Comparison of ENCODE assay signal across 1 cellular context in the genomic region with DNA sequence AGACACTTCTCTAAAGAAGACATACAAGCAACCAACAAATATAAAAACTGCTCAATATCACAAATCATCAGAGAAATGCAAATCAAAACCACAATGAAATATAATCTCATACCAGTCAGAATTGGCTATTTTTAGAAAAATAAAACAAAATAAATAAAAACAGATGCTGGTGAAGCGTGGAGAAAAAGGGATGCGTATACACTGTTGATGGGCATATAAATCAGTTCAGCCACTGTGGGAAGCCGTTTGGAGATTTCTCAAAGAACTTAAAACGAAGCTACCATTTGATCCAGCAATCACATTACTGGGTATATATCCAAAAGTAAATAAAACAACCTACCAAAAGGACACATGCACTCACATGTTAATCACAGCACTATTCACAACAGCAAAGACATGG.
TF ChIP-seq lines count a peak whose summit lies in the region.

No MANE protein-coding gene starts in this region.

TF ChIP-seq in SK-N-SH, 30 proteins besides CTCF, POLR2A, EP300 and RAD21 (continued from another document):
- TF ChIP-seq, protein P1, sequence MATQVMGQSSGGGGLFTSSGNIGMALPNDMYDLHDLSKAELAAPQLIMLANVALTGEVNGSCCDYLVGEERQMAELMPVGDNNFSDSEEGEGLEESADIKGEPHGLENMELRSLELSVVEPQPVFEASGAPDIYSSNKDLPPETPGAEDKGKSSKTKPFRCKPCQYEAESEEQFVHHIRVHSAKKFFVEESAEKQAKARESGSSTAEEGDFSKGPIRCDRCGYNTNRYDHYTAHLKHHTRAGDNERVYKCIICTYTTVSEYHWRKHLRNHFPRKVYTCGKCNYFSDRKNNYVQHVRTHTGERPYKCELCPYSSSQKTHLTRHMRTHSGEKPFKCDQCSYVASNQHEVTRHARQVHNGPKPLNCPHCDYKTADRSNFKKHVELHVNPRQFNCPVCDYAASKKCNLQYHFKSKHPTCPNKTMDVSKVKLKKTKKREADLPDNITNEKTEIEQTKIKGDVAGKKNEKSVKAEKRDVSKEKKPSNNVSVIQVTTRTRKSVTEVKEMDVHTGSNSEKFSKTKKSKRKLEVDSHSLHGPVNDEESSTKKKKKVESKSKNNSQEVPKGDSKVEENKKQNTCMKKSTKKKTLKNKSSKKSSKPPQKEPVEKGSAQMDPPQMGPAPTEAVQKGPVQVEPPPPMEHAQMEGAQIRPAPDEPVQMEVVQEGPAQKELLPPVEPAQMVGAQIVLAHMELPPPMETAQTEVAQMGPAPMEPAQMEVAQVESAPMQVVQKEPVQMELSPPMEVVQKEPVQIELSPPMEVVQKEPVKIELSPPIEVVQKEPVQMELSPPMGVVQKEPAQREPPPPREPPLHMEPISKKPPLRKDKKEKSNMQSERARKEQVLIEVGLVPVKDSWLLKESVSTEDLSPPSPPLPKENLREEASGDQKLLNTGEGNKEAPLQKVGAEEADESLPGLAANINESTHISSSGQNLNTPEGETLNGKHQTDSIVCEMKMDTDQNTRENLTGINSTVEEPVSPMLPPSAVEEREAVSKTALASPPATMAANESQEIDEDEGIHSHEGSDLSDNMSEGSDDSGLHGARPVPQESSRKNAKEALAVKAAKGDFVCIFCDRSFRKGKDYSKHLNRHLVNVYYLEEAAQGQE (IDR thresholded peaks at IDR 0.05; ENCODE audit: low read depth, low read length), result no peak
- no peak for TF ChIP-seq RCOR1 (IDR thresholded peaks at IDR 0.05; ENCODE audit: low read length)
- no peak for TF ChIP-seq FOXM1 (IDR thresholded peaks at IDR 0.05; ENCODE audit: low read depth)
- no peak for TF ChIP-seq TCF12 (IDR thresholded peaks at IDR 0.05)
- no peak for TF ChIP-seq FOXJ3 (CRISPR knock-in tag; IDR thresholded peaks at IDR 0.05)
- TF ChIP-seq NFIC (IDR thresholded peaks at IDR 0.05; ENCODE audit: borderline replicate concordance), result no peak
- no peak for TF ChIP-seq TEAD4 (IDR thresholded peaks at IDR 0.05; ENCODE audit: borderline replicate concordance, insufficient read depth)
- no peak for TF ChIP-seq FOSL2 (IDR thresholded peaks at IDR 0.05; ENCODE audit: borderline replicate concordance, low read depth)
- TF ChIP-seq, protein P2, sequence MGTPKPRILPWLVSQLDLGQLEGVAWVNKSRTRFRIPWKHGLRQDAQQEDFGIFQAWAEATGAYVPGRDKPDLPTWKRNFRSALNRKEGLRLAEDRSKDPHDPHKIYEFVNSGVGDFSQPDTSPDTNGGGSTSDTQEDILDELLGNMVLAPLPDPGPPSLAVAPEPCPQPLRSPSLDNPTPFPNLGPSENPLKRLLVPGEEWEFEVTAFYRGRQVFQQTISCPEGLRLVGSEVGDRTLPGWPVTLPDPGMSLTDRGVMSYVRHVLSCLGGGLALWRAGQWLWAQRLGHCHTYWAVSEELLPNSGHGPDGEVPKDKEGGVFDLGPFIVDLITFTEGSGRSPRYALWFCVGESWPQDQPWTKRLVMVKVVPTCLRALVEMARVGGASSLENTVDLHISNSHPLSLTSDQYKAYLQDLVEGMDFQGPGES (IDR thresholded peaks at IDR 0.05; ENCODE audit: low read depth, low read length), result no peak
- no peak for TF ChIP-seq CHD2 (IDR thresholded peaks at IDR 0.05; ENCODE audit: low read length, partially characterized antibody)
- TF ChIP-seq YY1 (IDR thresholded peaks at IDR 0.05; ENCODE audit: low read depth), result no peak
- TF ChIP-seq, protein P3, sequence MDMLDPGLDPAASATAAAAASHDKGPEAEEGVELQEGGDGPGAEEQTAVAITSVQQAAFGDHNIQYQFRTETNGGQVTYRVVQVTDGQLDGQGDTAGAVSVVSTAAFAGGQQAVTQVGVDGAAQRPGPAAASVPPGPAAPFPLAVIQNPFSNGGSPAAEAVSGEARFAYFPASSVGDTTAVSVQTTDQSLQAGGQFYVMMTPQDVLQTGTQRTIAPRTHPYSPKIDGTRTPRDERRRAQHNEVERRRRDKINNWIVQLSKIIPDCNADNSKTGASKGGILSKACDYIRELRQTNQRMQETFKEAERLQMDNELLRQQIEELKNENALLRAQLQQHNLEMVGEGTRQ (IDR thresholded peaks at IDR 0.05; ENCODE audit: borderline replicate concordance, low read depth, low read length), result no peak
- no peak for TF ChIP-seq RFX5 (IDR thresholded peaks at IDR 0.05; ENCODE audit: low read length)
- no peak for TF ChIP-seq SIN3A (IDR thresholded peaks at IDR 0.05; ENCODE audit: borderline replicate concordance, low read depth, low read length)
- no peak for TF ChIP-seq MEF2A (IDR thresholded peaks at IDR 0.05; ENCODE audit: borderline replicate concordance, low read depth)
- TF ChIP-seq, protein P4, sequence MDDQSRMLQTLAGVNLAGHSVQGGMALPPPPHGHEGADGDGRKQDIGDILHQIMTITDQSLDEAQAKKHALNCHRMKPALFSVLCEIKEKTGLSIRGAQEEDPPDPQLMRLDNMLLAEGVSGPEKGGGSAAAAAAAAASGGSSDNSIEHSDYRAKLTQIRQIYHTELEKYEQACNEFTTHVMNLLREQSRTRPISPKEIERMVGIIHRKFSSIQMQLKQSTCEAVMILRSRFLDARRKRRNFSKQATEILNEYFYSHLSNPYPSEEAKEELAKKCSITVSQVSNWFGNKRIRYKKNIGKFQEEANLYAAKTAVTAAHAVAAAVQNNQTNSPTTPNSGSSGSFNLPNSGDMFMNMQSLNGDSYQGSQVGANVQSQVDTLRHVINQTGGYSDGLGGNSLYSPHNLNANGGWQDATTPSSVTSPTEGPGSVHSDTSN (IDR thresholded peaks at IDR 0.05), result no peak
- TF ChIP-seq RXRA (IDR thresholded peaks at IDR 0.05; ENCODE audit: borderline replicate concordance, low read depth), result no peak
